ENCODE assay signal across 25 cellular contexts in the genomic region with DNA sequence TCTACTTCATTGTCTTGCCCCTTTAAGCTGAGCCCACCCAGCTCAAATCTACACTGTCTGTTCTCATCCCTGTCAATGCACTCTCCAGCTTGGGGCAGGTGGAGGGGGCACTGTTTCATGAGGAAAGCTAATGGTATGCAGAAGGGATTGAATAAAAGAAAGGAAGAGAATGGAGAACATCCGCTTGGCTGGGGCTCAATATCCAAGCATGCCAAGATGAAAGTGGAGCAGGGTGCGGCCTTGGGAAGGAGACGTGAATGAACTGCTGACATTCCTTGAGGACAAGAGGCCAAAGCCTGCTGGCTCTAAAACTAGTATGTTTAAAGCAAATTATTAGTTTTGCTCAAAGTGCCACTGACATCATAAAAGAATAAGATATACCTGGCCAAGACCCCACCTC. TPM values are rescaled to one million over a fixed set of nuclear protein-coding genes. Genes with fewer than 3 reads are reported as not detected.
DNase-seq lines count a peak whose midpoint lies in the region; ATAC-seq, FAIRE-seq and TF ChIP-seq lines count a peak whose summit lies in the region.
"Had no signal": no experiment of that assay in that cellular context is flagged by ENCODE, and none has a peak within 500 bp of the region (broad histone marks: within the 10 kb centered on the region; RNA-seq: fewer than 3 reads in every experiment).

No MANE protein-coding gene starts in this region.

- peaks cover 95% of the 10 kb centered on the region for H3K79me2 ChIP-seq in astrocyte (ENCODE audit: insufficient read depth, low read length)

- H3K4me2 ChIP-seq in astrocyte (ENCODE audit: low read length), result no peak overlapping the region

- TF ChIP-seq CTCF in astrocyte (IDR thresholded peaks at IDR 0.05; ENCODE audit: insufficient read depth, low read depth, low read length), result no peak
- TF ChIP-seq CTCF in heart left ventricle (IDR thresholded peaks at IDR 0.05), result no peak
- no peak for TF ChIP-seq CTCF in nephron (IDR thresholded peaks at IDR 0.05; ENCODE audit: unreplicated experiment in 3 of 3)
- no peak for TF ChIP-seq CTCF in transverse colon (IDR thresholded peaks at IDR 0.05)

- no peak overlapping the region for H3K4me3 ChIP-seq in astrocyte (ENCODE audit: insufficient read depth, low read depth, low read length)
- no peak overlapping the region for H3K4me3 ChIP-seq in heart left ventricle
- H3K4me3 ChIP-seq in transverse colon, result no peak overlapping the region
- H3K4me3 ChIP-seq: ascending aorta, coronary artery, K562, MG63, Peyer's patch, right lobe of liver had no signal

- no peak for FAIRE-seq in astrocyte (lab: Jason Lieb, UNC)
- no peak for FAIRE-seq in frontal cortex (lab: Jason Lieb, UNC)
- FAIRE-seq: K562, urothelium cell line had no signal

- H3K4me1 Mint-ChIP-seq in astrocyte (ENCODE audit: low read depth, unreplicated experiment) (peaks cover 3% of the 10 kb centered on the region), nephron (peaks cover 40% of the 10 kb centered on the region)
- H3K4me1 Mint-ChIP-seq: activated CD4-positive, alpha-beta T cell treated with anti-CD3 and anti-CD28 coated beads, Interleukin-2, amount 10 ng/mL, durations not matched to agents 24 days and 14 days had no signal

- intact Hi-C loops in heart left ventricle (cut with DNase I) (no loop called here), transverse colon (cut with DNase I; ENCODE audit: low total_unique reads) (no loop called here), left colon (cut with DNase I, micrococcal nuclease) (no loop called here)

- H3K27me3 Mint-ChIP-seq in astrocyte (ENCODE audit: low read depth, unreplicated experiment) (no peaks in the 10 kb centered on the region), nephron (ENCODE audit: low read depth) (no peaks in the 10 kb centered on the region)

- no peak for TF ChIP-seq EP300 in transverse colon (IDR thresholded peaks at IDR 0.05; ENCODE audit: low read depth)

- TF ChIP-seq POLR2A in heart left ventricle (IDR thresholded peaks at IDR 0.05) (no peak), transverse colon (IDR thresholded peaks at IDR 0.05) (no peak)

- H3K36me3 ChIP-seq in astrocyte (ENCODE audit: insufficient read depth, low read length) (peaks cover 2% of the 10 kb centered on the region), heart left ventricle (no peaks in the 10 kb centered on the region), transverse colon (no peaks in the 10 kb centered on the region)
- H3K36me3 ChIP-seq: ascending aorta, MG63, Peyer's patch, right lobe of liver had no signal

- H3K27ac Mint-ChIP-seq in astrocyte (ENCODE audit: unreplicated experiment) (no peak overlapping the region), nephron (peak overlapping the region in 2 of 3 experiments; percentile 62 to 67)
- H3K27ac Mint-ChIP-seq: activated CD4-positive, alpha-beta T cell treated with anti-CD3 and anti-CD28 coated beads, Interleukin-2, amount 10 ng/mL, durations not matched to agents 24 days and 14 days; activated naive CD4-positive, alpha-beta T cell treated with anti-CD3 and anti-CD28 coated beads, Interleukin-2, amount 50 U/mL, for 72 hours; CD4-positive, alpha-beta T cell; T-helper 17 cell had no signal

- in situ Hi-C loops in transverse colon (cut with MboI; ENCODE audit: low pct_ligation_motif_present in 1 of 4, low pct_unique_long_range_greater_than_20kb in 1 of 4, low sequenced_read_pairs in 3 of 4), result no loop called here

- WGBS in heart left ventricle, 4 donors, result 78 to 90% (median 86%) methylated on average over 3 of the region's 3 CpGs
- 58 to 72% methylated on average over 3 of the region's 3 CpGs for WGBS in transverse colon (ENCODE audit: low coverage in 1 of 2), 2 donors

- H2AFZ ChIP-seq in astrocyte (ENCODE audit: low read depth, low read length), result no peak overlapping the region

- H3K4me1 ChIP-seq in astrocyte (ENCODE audit: insufficient read depth, low read length), result peaks cover 3% of the 10 kb centered on the region
- H3K4me1 ChIP-seq in heart left ventricle, result peaks cover 0 to 17% (median 0%) of the 10 kb centered on the region in 12 donors
- H3K4me1 ChIP-seq in transverse colon, result peaks cover 0 to 27% (median 1%) of the 10 kb centered on the region in 4 donors
- H3K4me1 ChIP-seq: ascending aorta, Peyer's patch, right lobe of liver had no signal

- no peak overlapping the region for H3K27ac ChIP-seq in astrocyte (ENCODE audit: low read depth, low read length)
- peak overlapping the region in 2 of 12 donors; percentile 10 to 46 for H3K27ac ChIP-seq in heart left ventricle
- H3K27ac ChIP-seq in transverse colon, result peak overlapping the region in 3 of 4 donors; percentile 12 to 34 (median 24)
- no peak overlapping the region for H3K27ac ChIP-seq in caudate nucleus (ENCODE audit: low read depth, low read length)
- H3K27ac ChIP-seq: ascending aorta, Peyer's patch, right lobe of liver had no signal

- H3K27me3 ChIP-seq in astrocyte (ENCODE audit: insufficient read depth, low read length) (no peaks in the 10 kb centered on the region), heart left ventricle (no peaks in the 10 kb centered on the region), transverse colon (no peaks in the 10 kb centered on the region)
- H3K27me3 ChIP-seq: ascending aorta, MG63, Peyer's patch, right lobe of liver had no signal

- peaks cover 3% of the 10 kb centered on the region for H3K36me3 Mint-ChIP-seq in astrocyte (ENCODE audit: low read depth, unreplicated experiment)
- peaks cover 34% of the 10 kb centered on the region for H3K36me3 Mint-ChIP-seq in nephron (ENCODE audit: low read depth)
- H3K36me3 Mint-ChIP-seq: activated naive CD4-positive, alpha-beta T cell treated with anti-CD3 and anti-CD28 coated beads, Interleukin-2, amount 50 U/mL, for 72 hours had no signal

- H3K4me3 Mint-ChIP-seq in astrocyte (ENCODE audit: unreplicated experiment) (no peak overlapping the region), nephron (no peak overlapping the region)
- H3K4me3 Mint-ChIP-seq: activated CD4-positive, alpha-beta T cell treated with anti-CD3 and anti-CD28 coated beads, Interleukin-2, amount 10 ng/mL, durations not matched to agents 24 days and 14 days; CD4-positive, alpha-beta T cell; T-helper 17 cell had no signal

- no peaks in the 10 kb centered on the region for H3K9me3 Mint-ChIP-seq in astrocyte (ENCODE audit: unreplicated experiment)
- H3K9me3 Mint-ChIP-seq in nephron, result no peaks in the 10 kb centered on the region
- H3K9me3 Mint-ChIP-seq: activated CD4-positive, alpha-beta T cell treated with anti-CD3 and anti-CD28 coated beads, Interleukin-2, amount 10 ng/mL, durations not matched to agents 24 days and 14 days; activated naive CD4-positive, alpha-beta T cell treated with anti-CD3 and anti-CD28 coated beads, Interleukin-2, amount 50 U/mL, for 72 hours; CD4-positive, alpha-beta T cell had no signal

- peaks cover 38% of the 10 kb centered on the region for H4K20me1 ChIP-seq in astrocyte (ENCODE audit: insufficient read depth, low read length)

- H3K9ac ChIP-seq in astrocyte (ENCODE audit: low read length), result no peak overlapping the region

- ATAC-seq in heart left ventricle (peak in 3 of 4 donors; percentile 44 to 52 (median 49)), left colon (no peak), HG02678 (IDR thresholded peaks at IDR 0.05; ENCODE audit: unreplicated experiment) (no peak)
- ATAC-seq: activated naive CD4-positive, alpha-beta T cell treated with anti-CD3 and anti-CD28 coated beads, Interleukin-2, amount 50 U/mL, for 72 hours; K562; right lobe of liver; T-helper 17 cell had no signal

- DNase-seq in astrocyte (ENCODE audit: low read depth), result peak; percentile 60
- DNase-seq in heart left ventricle, result peak in 3 of 5 donors; percentile 33 to 54 (median 33)
- DNase-seq in transverse colon, result no peak
- DNase-seq in left colon, result no peak
- DNase-seq in caudate nucleus (lab: John Stamatoyannopoulos, UW), result no peak
- no peak for DNase-seq in frontal cortex (ENCODE audit: low spot score in 2 of 2)
- DNase-seq: activated CD4-positive, alpha-beta T cell treated with anti-CD3 and anti-CD28 coated beads, Interleukin-2, amount 10 ng/mL, durations not matched to agents 24 days and 14 days; CD4-positive, alpha-beta T cell; DMS 273 treated with DMSO at 0.1 percent for 48 hours; H7; hippocampal formation; MG63; NCI-H1436; occipital lobe; Peyer's patch; right lobe of liver; stimulated activated CD8-positive, alpha-beta memory T cell treated with anti-CD3 and anti-CD28 coated beads, Interleukin-4, amount 100 ng/mL, for 48 hours; T-helper 17 cell had no signal

- H3K9me3 ChIP-seq in astrocyte (ENCODE audit: insufficient read depth, low read depth, low read length), result no peaks in the 10 kb centered on the region
- H3K9me3 ChIP-seq in heart left ventricle, result no peaks in the 10 kb centered on the region
- no peaks in the 10 kb centered on the region for H3K9me3 ChIP-seq in transverse colon
- H3K9me3 ChIP-seq: ascending aorta, MG63, Peyer's patch, right lobe of liver had no signal

RNA-seq across cellular contexts. Expression of gene AKAP12, which starts 24.2 kb away (rescaled TPM):
- 76.1 and 115 TPM in 2 replicates for total RNA-seq in astrocyte
- 10 to 100 TPM in 7 of 9 donors, 1 to 10 TPM in 2; 7.6 to 33.5 (median 13.8) TPM for total RNA-seq in heart left ventricle
- 10 to 100 TPM in 1 of 2 donors, 1 to 10 TPM in 1; 3.7 to 17.6 TPM for polyA plus RNA-seq in heart left ventricle
- 10 to 100 TPM; 25.7 to 61.7 (median 53.1) TPM for total RNA-seq in transverse colon
- total RNA-seq in left colon, result 10 to 100 TPM in 1 of 2 donors, 1 to 10 TPM in 1; 9.4 to 25.2 TPM
- 40.4 TPM for total RNA-seq in frontal cortex

Comparison
In these comparisons a context has a peak if more than half of its experiments do, and no peak if none do; other contexts are left out.
1. DNase-seq: peak in astrocyte (single experiment) and heart left ventricle (3 of 5); none in transverse colon (single experiment), left colon (0 of 2), caudate nucleus (0 of 61) and frontal cortex (0 of 2).
2. H3K27ac ChIP-seq: peak in transverse colon (3 of 4); none in astrocyte (single experiment) and caudate nucleus (single experiment).
3. ATAC-seq: peak in heart left ventricle (3 of 4); none in left colon (single experiment) and HG02678 (single experiment).